ENCODE assay signal across 11 cellular contexts in genomic region chr19:43467730-43468129, GRCh38. TPM values are rescaled to one million over a fixed set of nuclear protein-coding genes. Genes with fewer than 3 reads are reported as not detected.
DNase-seq lines count a peak whose midpoint lies in the region; ATAC-seq and TF ChIP-seq lines count a peak whose summit lies in the region.
"Had no signal": no experiment of that assay in that cellular context is flagged by ENCODE, and none has a peak within 500 bp of the region (broad histone marks: within the 10 kb centered on the region; RNA-seq: fewer than 3 reads in every experiment).

No MANE protein-coding gene starts in this region.

- H4K20me1 ChIP-seq in PC-3 (ENCODE audit: low read length): no peaks in the 10 kb centered on the region

- no peaks in the 10 kb centered on the region for H3K27me3 ChIP-seq in PC-3 (ENCODE audit: low read length)
- H3K27me3 ChIP-seq in left lung: peaks cover 0 to 20% of the 10 kb centered on the region in 2 donors
- H3K27me3 ChIP-seq in transverse colon: no peaks in the 10 kb centered on the region

- H3K9me3 Mint-ChIP-seq in natural killer cell treated with Interleukin-12 subunit alpha and Interleukin-12 subunit beta and Interleukin-15 and Interleukin-18, amount 100 ng/mL, for 72 hours: no peaks in the 10 kb centered on the region
- H3K9me3 Mint-ChIP-seq in T-helper 2 cell treated with Interferon-gamma antibody and Interleukin-4, amounts not matched to agents 5 μg/mL and 100 μg/mL, for 36 hours: no peaks in the 10 kb centered on the region

- no TSS peak for BruUV-seq in PC-3 (replicated peaks; lab: Mats Ljungman, UMichigan)

- peak overlapping the region; percentile 42; the same call in 1 of the 2 replicates for H3K4me3 ChIP-seq in PC-3 (ENCODE audit: low read length)
- H3K4me3 ChIP-seq in choroid plexus epithelial cell (ENCODE audit: low read depth, low read length): no peak overlapping the region
- H3K4me3 ChIP-seq in left lung: no peak overlapping the region
- no peak overlapping the region for H3K4me3 ChIP-seq in transverse colon

- H3K9me3 ChIP-seq in PC-3 (ENCODE audit: low read length) (no peaks in the 10 kb centered on the region), left lung (no peaks in the 10 kb centered on the region), transverse colon (no peaks in the 10 kb centered on the region)

- POLR2A ChIA-PET in PC-3 (lab: Charles Lee; ENCODE audit: unreplicated experiment): no interaction called here

- WGBS in transverse colon (ENCODE audit: low coverage in 1 of 2), 2 donors: 58 to 67% methylated on average over 3 to 4 of the region's 4 CpGs

- no peak for TF ChIP-seq EP300 in transverse colon (IDR thresholded peaks at IDR 0.05; ENCODE audit: low read depth)

- no peaks in the 10 kb centered on the region for H3K36me3 Mint-ChIP-seq in natural killer cell treated with Interleukin-12 subunit alpha and Interleukin-12 subunit beta and Interleukin-15 and Interleukin-18, amount 100 ng/mL, for 72 hours
- no peaks in the 10 kb centered on the region for H3K36me3 Mint-ChIP-seq in T-helper 2 cell treated with Interferon-gamma antibody and Interleukin-4, amounts not matched to agents 5 μg/mL and 100 μg/mL, for 36 hours (ENCODE audit: low read depth)

- DNase-seq in ELR (ENCODE audit: low read depth): peak; percentile 77
- peak; percentile 71 for DNase-seq in PC-3
- DNase-seq in choroid plexus epithelial cell (ENCODE audit: low read depth): peak; percentile 74
- DNase-seq in natural killer cell treated with Interleukin-12 subunit alpha and Interleukin-12 subunit beta and Interleukin-15 and Interleukin-18, amount 100 ng/mL, for 72 hours (ENCODE audit: low spot score): no peak
- DNase-seq in left lung: no peak
- no peak for DNase-seq in transverse colon
- DNase-seq in T-helper 2 cell treated with Interferon-gamma antibody and Interleukin-4, amounts not matched to agents 5 μg/mL and 100 μg/mL, for 36 hours (ENCODE audit: low spot score): no peak
- DNase-seq in NCI-H1436 (lab: John Stamatoyannopoulos, UW): no peak
- DNase-seq: activated T-cell treated with anti-CD3 and anti-CD28 coated beads, Interleukin-2, amount 50 U/mL, for 48 hours; NCI-H187 had no signal

- in situ Hi-C loops in transverse colon (cut with MboI; ENCODE audit: low pct_ligation_motif_present in 1 of 4, low pct_unique_long_range_greater_than_20kb in 1 of 4, low sequenced_read_pairs in 3 of 4): no loop called here

- no peak for TF ChIP-seq POLR2A in transverse colon (IDR thresholded peaks at IDR 0.05)

- peak overlapping the region; percentile 66 for H3K4me2 ChIP-seq in PC-3 (ENCODE audit: low read length)

- no peaks in the 10 kb centered on the region for H3K9me2 ChIP-seq in PC-3 (replicated peaks; ENCODE audit: low read length)

- H3K9ac ChIP-seq in PC-3 (ENCODE audit: low read length): peak overlapping the region; percentile 77

- intact Hi-C loops in PC-3 (cut with micrococcal nuclease) (no loop called here), left lung (cut with DNase I) (no loop called here), transverse colon (cut with DNase I; ENCODE audit: low total_unique reads) (no loop called here)

- H3F3A ChIP-seq in PC-3 (ENCODE audit: low read length, unreplicated experiment): no peaks in the 10 kb centered on the region

- peaks cover 0 to 5% of the 10 kb centered on the region in 2 donors for H3K27me3 Mint-ChIP-seq in natural killer cell treated with Interleukin-12 subunit alpha and Interleukin-12 subunit beta and Interleukin-15 and Interleukin-18, amount 100 ng/mL, for 72 hours
- no peaks in the 10 kb centered on the region for H3K27me3 Mint-ChIP-seq in T-helper 2 cell treated with Interferon-gamma antibody and Interleukin-4, amounts not matched to agents 5 μg/mL and 100 μg/mL, for 36 hours (ENCODE audit: low read depth)

- TF ChIP-seq CTCF in PC-3 (conservative IDR thresholded peaks at IDR 0.05; ENCODE audit: low read depth, low read length) (no peak), choroid plexus epithelial cell (conservative IDR thresholded peaks at IDR 0.05; ENCODE audit: low read depth, low read length) (no peak), left lung (IDR thresholded peaks at IDR 0.05) (no peak), transverse colon (IDR thresholded peaks at IDR 0.05) (no peak)

- peak overlapping the region; percentile 8 for H3K4me3 Mint-ChIP-seq in natural killer cell treated with Interleukin-12 subunit alpha and Interleukin-12 subunit beta and Interleukin-15 and Interleukin-18, amount 100 ng/mL, for 72 hours
- no peak overlapping the region for H3K4me3 Mint-ChIP-seq in T-helper 2 cell treated with Interferon-gamma antibody and Interleukin-4, amounts not matched to agents 5 μg/mL and 100 μg/mL, for 36 hours

- H3K4me1 Mint-ChIP-seq in natural killer cell treated with Interleukin-12 subunit alpha and Interleukin-12 subunit beta and Interleukin-15 and Interleukin-18, amount 100 ng/mL, for 72 hours (ENCODE audit: low read depth in 2 of 2): peaks cover 14 to 24% of the 10 kb centered on the region in 2 donors
- peaks cover 35% of the 10 kb centered on the region for H3K4me1 Mint-ChIP-seq in T-helper 2 cell treated with Interferon-gamma antibody and Interleukin-4, amounts not matched to agents 5 μg/mL and 100 μg/mL, for 36 hours (ENCODE audit: low read depth)

- H3K79me2 ChIP-seq in PC-3 (ENCODE audit: low read length): 0 out of 2 replicates have a peak, but pooled peaks cover 9% of the 10 kb centered on the region

- peak overlapping the region; percentile 97 for H3K27ac ChIP-seq in PC-3 (ENCODE audit: low read length)
- H3K27ac ChIP-seq in left lung: no peak overlapping the region
- H3K27ac ChIP-seq in transverse colon: peak overlapping the region in 1 of 4 donors; percentile 18

- peak overlapping the region; percentile 26; the same call in 1 of the 2 replicates for H2AFZ ChIP-seq in PC-3 (ENCODE audit: low read length)

- H3K36me3 ChIP-seq in PC-3 (ENCODE audit: low read depth, low read length) (no peaks in the 10 kb centered on the region), left lung (no peaks in the 10 kb centered on the region), transverse colon (no peaks in the 10 kb centered on the region)

- CTCF ChIA-PET in PC-3 (lab: Charles Lee): interaction anchor here (0.6 kb wide), 1 partner anchor 88 kb away, joined by 3 read pairs; no protein-coding TSS in a partner anchor

- peak overlapping the region in 1 of 2 donors; percentile 15 for H3K27ac Mint-ChIP-seq in natural killer cell treated with Interleukin-12 subunit alpha and Interleukin-12 subunit beta and Interleukin-15 and Interleukin-18, amount 100 ng/mL, for 72 hours
- H3K27ac Mint-ChIP-seq in T-helper 2 cell treated with Interferon-gamma antibody and Interleukin-4, amounts not matched to agents 5 μg/mL and 100 μg/mL, for 36 hours: no peak overlapping the region

- ATAC-seq in PC-3 (peak; percentile 2), left lung (no peak)
- no peak for ATAC-seq in natural killer cell treated with Interleukin-12 subunit alpha and Interleukin-12 subunit beta and Interleukin-15 and Interleukin-18, amount 100 ng/mL, for 72 hours

- H3K4me1 ChIP-seq in PC-3 (ENCODE audit: insufficient read depth, low read length): peaks cover 67% of the 10 kb centered on the region
- peaks cover 4 to 36% of the 10 kb centered on the region in 2 donors for H3K4me1 ChIP-seq in left lung
- H3K4me1 ChIP-seq in transverse colon: peaks cover 3 to 31% (median 11%) of the 10 kb centered on the region in 4 donors

RNA-seq across cellular contexts. Expression of gene LYPD3, which starts 2.3 kb away (rescaled TPM):
- 16.4 and 16.8 TPM in 2 replicates for total RNA-seq in PC-3 (2014; rRNA removed)
- total RNA-seq in natural killer cell treated with Interleukin-12 subunit alpha and Interleukin-12 subunit beta and Interleukin-15 and Interleukin-18, amount 100 ng/mL, for 72 hours: not detected
- 1 to 10 TPM in 1 of 2 donors, under 1 TPM in 1; 0.73 to 1.1 TPM for total RNA-seq in left lung
- total RNA-seq in transverse colon: 1 to 10 TPM in 1 of 4 donors, not detected in 3; 2.2 TPM
- total RNA-seq: cerebellum had no signal

RNA-seq across cellular contexts. Expression of gene PHLDB3, which starts 36.8 kb away (rescaled TPM):
- total RNA-seq in PC-3 (2014; rRNA removed) (29.0 and 36.0 TPM in 2 replicates), left lung (1 to 10 TPM; 4.5 to 8.3 TPM), transverse colon (10 to 100 TPM; 10.2 to 28.7 (median 16.5) TPM)
- 10 to 100 TPM; 10.5 to 18.7 TPM for total RNA-seq in natural killer cell treated with Interleukin-12 subunit alpha and Interleukin-12 subunit beta and Interleukin-15 and Interleukin-18, amount 100 ng/mL, for 72 hours

RNA-seq across cellular contexts. Expression of gene TEX101, which starts 53.0 kb away (rescaled TPM):
- total RNA-seq in PC-3 (2014; rRNA removed): not detected in 2 replicates
- total RNA-seq in natural killer cell treated with Interleukin-12 subunit alpha and Interleukin-12 subunit beta and Interleukin-15 and Interleukin-18, amount 100 ng/mL, for 72 hours: not detected
- total RNA-seq in left lung: not detected
- not detected for total RNA-seq in transverse colon
- total RNA-seq: cerebellum had no signal

RNA-seq across cellular contexts. Expression of gene ETHE1, which starts 59.3 kb away (rescaled TPM):
- total RNA-seq in PC-3 (2014; rRNA removed) (34.2 and 44.9 TPM in 2 replicates), left lung (10 to 100 TPM; 37.5 to 39.8 TPM), transverse colon (100 to 1,000 TPM; 438 to 667 (median 458) TPM)
- total RNA-seq in natural killer cell treated with Interleukin-12 subunit alpha and Interleukin-12 subunit beta and Interleukin-15 and Interleukin-18, amount 100 ng/mL, for 72 hours: 10 to 100 TPM; 41.7 to 70.4 TPM

Comparison
In these comparisons a context has a peak if more than half of its experiments do, and no peak if none do; other contexts are left out.
1. DNase-seq: peak in ELR (single experiment), PC-3 (single experiment) and choroid plexus epithelial cell (single experiment); none in natural killer cell treated with Interleukin-12 subunit alpha and Interleukin-12 subunit beta and Interleukin-15 and Interleukin-18, amount 100 ng/mL, for 72 hours (single experiment), left lung (0 of 2), transverse colon (single experiment), T-helper 2 cell treated with Interferon-gamma antibody and Interleukin-4, amounts not matched to agents 5 μg/mL and 100 μg/mL, for 36 hours (single experiment) and NCI-H1436 (single experiment).